1 cellular context compared by ENCODE assay signal in genomic region chr2:237744613-237745249, GRCh38.
TF ChIP-seq lines count a peak whose summit lies in the region.

No MANE protein-coding gene starts in this region.

TF ChIP-seq in HepG2, 621 proteins besides CTCF, POLR2A, EP300 and RAD21 (continued from another document and continues in another):
- TF ChIP-seq, protein P1, sequence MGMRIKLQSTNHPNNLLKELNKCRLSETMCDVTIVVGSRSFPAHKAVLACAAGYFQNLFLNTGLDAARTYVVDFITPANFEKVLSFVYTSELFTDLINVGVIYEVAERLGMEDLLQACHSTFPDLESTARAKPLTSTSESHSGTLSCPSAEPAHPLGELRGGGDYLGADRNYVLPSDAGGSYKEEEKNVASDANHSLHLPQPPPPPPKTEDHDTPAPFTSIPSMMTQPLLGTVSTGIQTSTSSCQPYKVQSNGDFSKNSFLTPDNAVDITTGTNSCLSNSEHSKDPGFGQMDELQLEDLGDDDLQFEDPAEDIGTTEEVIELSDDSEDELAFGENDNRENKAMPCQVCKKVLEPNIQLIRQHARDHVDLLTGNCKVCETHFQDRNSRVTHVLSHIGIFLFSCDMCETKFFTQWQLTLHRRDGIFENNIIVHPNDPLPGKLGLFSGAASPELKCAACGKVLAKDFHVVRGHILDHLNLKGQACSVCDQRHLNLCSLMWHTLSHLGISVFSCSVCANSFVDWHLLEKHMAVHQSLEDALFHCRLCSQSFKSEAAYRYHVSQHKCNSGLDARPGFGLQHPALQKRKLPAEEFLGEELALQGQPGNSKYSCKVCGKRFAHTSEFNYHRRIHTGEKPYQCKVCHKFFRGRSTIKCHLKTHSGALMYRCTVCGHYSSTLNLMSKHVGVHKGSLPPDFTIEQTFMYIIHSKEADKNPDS (CRISPR knock-in tag; IDR thresholded peaks at IDR 0.05): no peak
- no peak for TF ChIP-seq TBL1XR1 (IDR thresholded peaks at IDR 0.05; ENCODE audit: borderline replicate concordance, low read length, partially characterized antibody)
- peak; percentile 26; the same call in 1 of the 2 replicates for TF ChIP-seq ZNF747 (CRISPR knock-in tag; IDR thresholded peaks at IDR 0.05; ENCODE audit: borderline replicate concordance)
- TF ChIP-seq, protein P2, sequence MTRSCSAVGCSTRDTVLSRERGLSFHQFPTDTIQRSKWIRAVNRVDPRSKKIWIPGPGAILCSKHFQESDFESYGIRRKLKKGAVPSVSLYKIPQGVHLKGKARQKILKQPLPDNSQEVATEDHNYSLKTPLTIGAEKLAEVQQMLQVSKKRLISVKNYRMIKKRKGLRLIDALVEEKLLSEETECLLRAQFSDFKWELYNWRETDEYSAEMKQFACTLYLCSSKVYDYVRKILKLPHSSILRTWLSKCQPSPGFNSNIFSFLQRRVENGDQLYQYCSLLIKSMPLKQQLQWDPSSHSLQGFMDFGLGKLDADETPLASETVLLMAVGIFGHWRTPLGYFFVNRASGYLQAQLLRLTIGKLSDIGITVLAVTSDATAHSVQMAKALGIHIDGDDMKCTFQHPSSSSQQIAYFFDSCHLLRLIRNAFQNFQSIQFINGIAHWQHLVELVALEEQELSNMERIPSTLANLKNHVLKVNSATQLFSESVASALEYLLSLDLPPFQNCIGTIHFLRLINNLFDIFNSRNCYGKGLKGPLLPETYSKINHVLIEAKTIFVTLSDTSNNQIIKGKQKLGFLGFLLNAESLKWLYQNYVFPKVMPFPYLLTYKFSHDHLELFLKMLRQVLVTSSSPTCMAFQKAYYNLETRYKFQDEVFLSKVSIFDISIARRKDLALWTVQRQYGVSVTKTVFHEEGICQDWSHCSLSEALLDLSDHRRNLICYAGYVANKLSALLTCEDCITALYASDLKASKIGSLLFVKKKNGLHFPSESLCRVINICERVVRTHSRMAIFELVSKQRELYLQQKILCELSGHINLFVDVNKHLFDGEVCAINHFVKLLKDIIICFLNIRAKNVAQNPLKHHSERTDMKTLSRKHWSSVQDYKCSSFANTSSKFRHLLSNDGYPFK (CRISPR knock-in tag; IDR thresholded peaks at IDR 0.05; ENCODE audit: borderline replicate concordance): peak; percentile 70; the same call in 1 of the 2 replicates
- TF ChIP-seq TEAD3 (CRISPR knock-in tag; optimal IDR thresholded peaks at IDR 0.05; ENCODE audit: borderline replicate concordance): peak; percentile 70
- TF ChIP-seq, protein P3, sequence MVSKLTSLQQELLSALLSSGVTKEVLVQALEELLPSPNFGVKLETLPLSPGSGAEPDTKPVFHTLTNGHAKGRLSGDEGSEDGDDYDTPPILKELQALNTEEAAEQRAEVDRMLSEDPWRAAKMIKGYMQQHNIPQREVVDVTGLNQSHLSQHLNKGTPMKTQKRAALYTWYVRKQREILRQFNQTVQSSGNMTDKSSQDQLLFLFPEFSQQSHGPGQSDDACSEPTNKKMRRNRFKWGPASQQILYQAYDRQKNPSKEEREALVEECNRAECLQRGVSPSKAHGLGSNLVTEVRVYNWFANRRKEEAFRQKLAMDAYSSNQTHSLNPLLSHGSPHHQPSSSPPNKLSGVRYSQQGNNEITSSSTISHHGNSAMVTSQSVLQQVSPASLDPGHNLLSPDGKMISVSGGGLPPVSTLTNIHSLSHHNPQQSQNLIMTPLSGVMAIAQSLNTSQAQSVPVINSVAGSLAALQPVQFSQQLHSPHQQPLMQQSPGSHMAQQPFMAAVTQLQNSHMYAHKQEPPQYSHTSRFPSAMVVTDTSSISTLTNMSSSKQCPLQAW (CRISPR knock-in tag; IDR thresholded peaks at IDR 0.05): peak; percentile 65; the same call in 1 of the 2 replicates
- peak; percentile 94 for TF ChIP-seq IRF2 (CRISPR knock-in tag; IDR thresholded peaks at IDR 0.05)
- peak; percentile 56; the same call in 1 of the 2 replicates for TF ChIP-seq MYC (CRISPR knock-in tag; IDR thresholded peaks at IDR 0.05; ENCODE audit: borderline replicate concordance)
- peak; percentile 95 for TF ChIP-seq ZNF276 (CRISPR knock-in tag; IDR thresholded peaks at IDR 0.05; ENCODE audit: low read depth)
- TF ChIP-seq MIER3 (CRISPR knock-in tag; IDR thresholded peaks at IDR 0.05; ENCODE audit: borderline replicate concordance): peak; percentile 76; the same call in 1 of the 2 replicates
- TF ChIP-seq DNMT1 (CRISPR knock-in tag; IDR thresholded peaks at IDR 0.05): peak; percentile 97
- no peak for TF ChIP-seq SP1 (IDR thresholded peaks at IDR 0.05)
- peak; percentile 37; the same call in 1 of the 2 replicates for TF ChIP-seq SP1 (CRISPR knock-in tag; IDR thresholded peaks at IDR 0.05)
- TF ChIP-seq, protein P4, sequence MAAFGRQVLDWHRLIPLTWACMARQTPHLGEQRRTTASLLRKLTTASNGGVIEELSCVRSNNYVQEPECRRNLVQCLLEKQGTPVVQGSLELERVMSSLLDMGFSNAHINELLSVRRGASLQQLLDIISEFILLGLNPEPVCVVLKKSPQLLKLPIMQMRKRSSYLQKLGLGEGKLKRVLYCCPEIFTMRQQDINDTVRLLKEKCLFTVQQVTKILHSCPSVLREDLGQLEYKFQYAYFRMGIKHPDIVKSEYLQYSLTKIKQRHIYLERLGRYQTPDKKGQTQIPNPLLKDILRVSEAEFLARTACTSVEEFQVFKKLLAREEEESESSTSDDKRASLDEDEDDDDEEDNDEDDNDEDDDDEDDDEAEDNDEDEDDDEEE (CRISPR knock-in tag; IDR thresholded peaks at IDR 0.05): no peak
- peak; percentile 80; the same call in 1 of the 2 replicates for TF ChIP-seq ZNF619 (CRISPR knock-in tag; IDR thresholded peaks at IDR 0.05)
- TF ChIP-seq ZNF501 (CRISPR knock-in tag; IDR thresholded peaks at IDR 0.05): peak; percentile 85; the same call in 1 of the 2 replicates
- TF ChIP-seq GATAD1 (CRISPR knock-in tag; IDR thresholded peaks at IDR 0.05): peak; percentile 53; the same call in 1 of the 2 replicates
- TF ChIP-seq PRDM10 (CRISPR knock-in tag; IDR thresholded peaks at IDR 0.05; ENCODE audit: low read depth): 0 out of 2 replicates have a peak, but pooled peaks have one; percentile 40
- no peak for TF ChIP-seq MAZ (IDR thresholded peaks at IDR 0.05; ENCODE audit: borderline replicate concordance, low read depth, low read length)
- TF ChIP-seq MAZ (CRISPR knock-in tag; IDR thresholded peaks at IDR 0.05; ENCODE audit: low read depth): peak; percentile 59; the same call in 1 of the 2 replicates
- TF ChIP-seq MAFF (IDR thresholded peaks at IDR 0.05; ENCODE audit: low read depth, low read length): 0 out of 2 replicates have a peak, but pooled peaks have one; percentile 6
- TF ChIP-seq FOXA1 (IDR thresholded peaks at IDR 0.05): no peak
- TF ChIP-seq FOXA1 (CRISPR knock-in tag; IDR thresholded peaks at IDR 0.05): no peak
- 0 out of 2 replicates have a peak, but pooled peaks have one; percentile 64 for TF ChIP-seq ZNF83 (CRISPR knock-in tag; IDR thresholded peaks at IDR 0.05; ENCODE audit: borderline replicate concordance)
- peak; percentile 80; the same call in 1 of the 2 replicates for TF ChIP-seq EEA1 (CRISPR knock-in tag; IDR thresholded peaks at IDR 0.05; ENCODE audit: borderline replicate concordance)
- TF ChIP-seq KLF13 (CRISPR knock-in tag; IDR thresholded peaks at IDR 0.05): 0 out of 2 replicates have a peak, but pooled peaks have one; percentile 44
- peak; percentile 47; the same call in 1 of the 2 replicates for TF ChIP-seq KAT8 (CRISPR knock-in tag; IDR thresholded peaks at IDR 0.05)
- peak; percentile 92 for TF ChIP-seq SMC3 (IDR thresholded peaks at IDR 0.05; ENCODE audit: low read length)
- TF ChIP-seq ZFP41 (CRISPR knock-in tag; IDR thresholded peaks at IDR 0.05; ENCODE audit: borderline replicate concordance): 0 out of 2 replicates have a peak, but pooled peaks have one; percentile 62
- TF ChIP-seq, protein P5, sequence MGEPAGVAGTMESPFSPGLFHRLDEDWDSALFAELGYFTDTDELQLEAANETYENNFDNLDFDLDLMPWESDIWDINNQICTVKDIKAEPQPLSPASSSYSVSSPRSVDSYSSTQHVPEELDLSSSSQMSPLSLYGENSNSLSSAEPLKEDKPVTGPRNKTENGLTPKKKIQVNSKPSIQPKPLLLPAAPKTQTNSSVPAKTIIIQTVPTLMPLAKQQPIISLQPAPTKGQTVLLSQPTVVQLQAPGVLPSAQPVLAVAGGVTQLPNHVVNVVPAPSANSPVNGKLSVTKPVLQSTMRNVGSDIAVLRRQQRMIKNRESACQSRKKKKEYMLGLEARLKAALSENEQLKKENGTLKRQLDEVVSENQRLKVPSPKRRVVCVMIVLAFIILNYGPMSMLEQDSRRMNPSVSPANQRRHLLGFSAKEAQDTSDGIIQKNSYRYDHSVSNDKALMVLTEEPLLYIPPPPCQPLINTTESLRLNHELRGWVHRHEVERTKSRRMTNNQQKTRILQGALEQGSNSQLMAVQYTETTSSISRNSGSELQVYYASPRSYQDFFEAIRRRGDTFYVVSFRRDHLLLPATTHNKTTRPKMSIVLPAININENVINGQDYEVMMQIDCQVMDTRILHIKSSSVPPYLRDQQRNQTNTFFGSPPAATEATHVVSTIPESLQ (CRISPR knock-in tag; conservative IDR thresholded peaks at IDR 0.05): peak; percentile 80; the same call in 1 of the 2 replicates
- TF ChIP-seq CBFB (CRISPR knock-in tag; IDR thresholded peaks at IDR 0.05): 0 out of 2 replicates have a peak, but pooled peaks have one; percentile 65
- TF ChIP-seq E2F2 (CRISPR knock-in tag; IDR thresholded peaks at IDR 0.05; ENCODE audit: borderline replicate concordance): peak; percentile 52; the same call in 1 of the 2 replicates
- TF ChIP-seq ZNF788 (CRISPR knock-in tag; IDR thresholded peaks at IDR 0.05; ENCODE audit: borderline replicate concordance): peak; percentile 40; the same call in 1 of the 2 replicates
- TF ChIP-seq ZSCAN21 (CRISPR knock-in tag; IDR thresholded peaks at IDR 0.05; ENCODE audit: borderline replicate concordance): no peak
- TF ChIP-seq ZBTB38 (CRISPR knock-in tag; IDR thresholded peaks at IDR 0.05): peak; percentile 89
- peak; percentile 85; the same call in 1 of the 2 replicates for TF ChIP-seq ZNF430 (CRISPR knock-in tag; IDR thresholded peaks at IDR 0.05)
- peak; percentile 23; the same call in 1 of the 2 replicates for TF ChIP-seq KDM4B (CRISPR knock-in tag; IDR thresholded peaks at IDR 0.05)
- TF ChIP-seq ZFP36L2 (CRISPR knock-in tag; IDR thresholded peaks at IDR 0.05): no peak
- TF ChIP-seq, protein P6, sequence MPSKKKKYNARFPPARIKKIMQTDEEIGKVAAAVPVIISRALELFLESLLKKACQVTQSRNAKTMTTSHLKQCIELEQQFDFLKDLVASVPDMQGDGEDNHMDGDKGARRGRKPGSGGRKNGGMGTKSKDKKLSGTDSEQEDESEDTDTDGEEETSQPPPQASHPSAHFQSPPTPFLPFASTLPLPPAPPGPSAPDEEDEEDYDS (CRISPR knock-in tag; IDR thresholded peaks at IDR 0.05): 0 out of 2 replicates have a peak, but pooled peaks have one; percentile 23
- no peak for TF ChIP-seq HMG20B (CRISPR knock-in tag; conservative IDR thresholded peaks at IDR 0.05)
- peak; percentile 52; the same call in 1 of the 2 replicates for TF ChIP-seq BCL6 (CRISPR knock-in tag; IDR thresholded peaks at IDR 0.05)
- peak; percentile 77; the same call in 1 of the 2 replicates for TF ChIP-seq ZSCAN31 (CRISPR knock-in tag; IDR thresholded peaks at IDR 0.05; ENCODE audit: low read depth)
- no peak for TF ChIP-seq ONECUT2 (CRISPR knock-in tag; IDR thresholded peaks at IDR 0.05)
